ENCODE assay signal across 14 cellular contexts in genomic region chr12:25264015-25264582, GRCh38.
"Had no signal": no experiment of that assay in that cellular context is flagged by ENCODE, and none has a peak within 500 bp of the region (broad histone marks: within the 10 kb centered on the region; RNA-seq: fewer than 3 reads in every experiment).

No MANE protein-coding gene starts in this region.

- H3K9me3 ChIP-seq: gastrocnemius medialis, sigmoid colon, suprapubic skin had no signal

- H3K27ac ChIP-seq: epithelial cell of prostate, gastrocnemius medialis, sigmoid colon, suprapubic skin had no signal

- DNase-seq: activated CD4-positive, alpha-beta memory T cell treated with anti-CD3 and anti-CD28 coated beads, Interleukin-2, amount 10 ng/mL, durations not matched to agents 7 days and 5 days; activated gamma-delta T cell; activated T-cell treated with anti-CD3 and anti-CD28 coated beads, Interleukin-2, amount 50 U/mL, for 48 hours; amygdala; cortex of kidney; effector memory CD4-positive, alpha-beta T cell; gastrocnemius medialis; mesendoderm; nephron progenitor cell; sigmoid colon; stimulated activated CD4-positive, alpha-beta T cell treated with anti-CD3 and anti-CD28 coated beads, Interleukin-2, amount 100 ng/mL, for 24 hours; stimulated activated naive CD8-positive, alpha-beta T cell treated with anti-CD3 and anti-CD28 coated beads, Interleukin-15, Interleukin-2, amounts not matched to agents 100 U/mL and 50 U/mL, for 24 hours had no signal

- H3K4me1 ChIP-seq: gastrocnemius medialis, suprapubic skin had no signal

- ATAC-seq: gastrocnemius medialis; stimulated activated naive CD8-positive, alpha-beta T cell treated with anti-CD3 and anti-CD28 coated beads, Interleukin-15, Interleukin-2, amounts not matched to agents 100 U/mL and 50 U/mL, for 24 hours had no signal

- H3K4me3 ChIP-seq: gastrocnemius medialis, sigmoid colon, suprapubic skin had no signal

- H3K36me3 ChIP-seq: gastrocnemius medialis, sigmoid colon, suprapubic skin had no signal

- H3K27me3 ChIP-seq: gastrocnemius medialis, sigmoid colon, suprapubic skin had no signal
